ENCODE assay signal across 7 cellular contexts in the genomic region with DNA sequence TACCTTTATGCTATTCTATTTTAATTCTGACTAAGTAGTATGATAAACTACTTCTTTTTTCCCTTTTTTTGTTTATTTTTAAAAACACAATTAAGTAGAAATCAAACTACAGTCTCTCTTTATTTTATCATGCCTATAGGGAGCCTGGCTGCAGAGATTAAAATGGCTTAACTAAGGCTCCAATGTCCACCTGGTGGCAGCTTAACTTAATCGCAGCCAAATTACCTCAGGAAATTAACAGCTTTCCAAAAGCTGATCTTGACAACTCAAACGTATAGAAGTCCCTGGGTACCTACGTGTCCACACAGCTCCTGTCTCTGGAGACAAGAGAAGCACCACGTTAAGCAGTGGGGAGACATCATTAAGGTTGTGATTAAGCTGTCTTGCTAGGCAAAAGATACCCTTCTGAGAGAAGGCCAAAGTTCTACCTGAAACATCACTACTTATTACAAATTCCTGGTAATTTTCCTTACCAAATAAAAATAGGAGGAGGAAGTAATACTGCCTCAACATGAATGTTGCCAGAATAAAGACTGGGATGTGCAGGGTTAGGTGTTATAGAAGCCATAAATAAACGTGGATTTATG.
A peak's percentile ranks its signal among the peaks of the same experiment; 100 is the strongest.
DNase-seq lines count a peak whose midpoint lies in the region; ATAC-seq, FAIRE-seq and TF ChIP-seq lines count a peak whose summit lies in the region.

No MANE protein-coding gene starts in this region.

- H4K91ac ChIP-seq in neuronal stem cell (ENCODE audit: low read depth, low read length, poor library complexity) = no peak overlapping the region

- no peaks in the 10 kb centered on the region for H3K4me1 Mint-ChIP-seq in activated CD4-positive, alpha-beta T cell treated with anti-CD3 and anti-CD28 coated beads, Interleukin-2, amount 10 ng/mL, durations not matched to agents 7 days and 5 days

- H3K9ac ChIP-seq in neuronal stem cell (ENCODE audit: low read depth, low read length, poor library complexity) = no peak overlapping the region

- peaks cover 6% of the 10 kb centered on the region for H3K9me3 Mint-ChIP-seq in activated CD4-positive, alpha-beta T cell treated with anti-CD3 and anti-CD28 coated beads, Interleukin-2, amount 10 ng/mL, durations not matched to agents 7 days and 5 days

- no peak overlapping the region for H3K4me3 ChIP-seq in GM12864 (ENCODE audit: low read depth, low read length)
- no peak overlapping the region for H3K4me3 ChIP-seq in breast epithelium
- no peak overlapping the region for H3K4me3 ChIP-seq in neuronal stem cell (ENCODE audit: low read length in 2 of 2)

- no peak overlapping the region for H3K23ac ChIP-seq in neuronal stem cell (ENCODE audit: low read depth, low read length, poor library complexity)

- H3K18ac ChIP-seq in neuronal stem cell (ENCODE audit: low read length) = no peak overlapping the region

- no peak overlapping the region for H2AFZ ChIP-seq in neuronal stem cell (ENCODE audit: low read length)

- CTCF ChIA-PET in activated CD4-positive, alpha-beta T cell treated with anti-CD3 and anti-CD28 coated beads, Interleukin-2, amount 10 ng/mL, durations not matched to agents 7 days and 5 days (lab: Charles Lee) = no interaction called here

- no peaks in the 10 kb centered on the region for H3K27me3 Mint-ChIP-seq in activated CD4-positive, alpha-beta T cell treated with anti-CD3 and anti-CD28 coated beads, Interleukin-2, amount 10 ng/mL, durations not matched to agents 7 days and 5 days

- WGBS in neuronal stem cell (ENCODE audit: extremely low coverage in 2 of 2, insufficient read length in 2 of 2, insufficient replicate concordance in 1 of 2), 2 donors = no CpG with 5 or more reads among the region's 5 CpGs

- H2BK120ac ChIP-seq in neuronal stem cell (ENCODE audit: low read depth, low read length) = no peak overlapping the region

- no peak overlapping the region for H3K27ac Mint-ChIP-seq in activated CD4-positive, alpha-beta T cell treated with anti-CD3 and anti-CD28 coated beads, Interleukin-2, amount 10 ng/mL, durations not matched to agents 7 days and 5 days

- H2BK12ac ChIP-seq in neuronal stem cell (ENCODE audit: low read length) = no peak overlapping the region

- H2BK5ac ChIP-seq in neuronal stem cell (ENCODE audit: low read length) = no peak overlapping the region

- no peak overlapping the region for H2BK15ac ChIP-seq in neuronal stem cell (ENCODE audit: low read length)

- no peak for FAIRE-seq in GM12892 (lab: Jason Lieb, UNC)

- H2AK5ac ChIP-seq in neuronal stem cell (ENCODE audit: low read depth, low read length) = no peak overlapping the region

- H3K4me1 ChIP-seq in breast epithelium = no peaks in the 10 kb centered on the region
- H3K4me1 ChIP-seq in neuronal stem cell (ENCODE audit: control insufficient read depth in 2 of 2, insufficient read depth in 1 of 2, low read depth in 1 of 2, low read length in 2 of 2) = no peaks in the 10 kb centered on the region

- intact Hi-C loops in breast epithelium (cut with DNase I; ENCODE audit: low total_unique reads) = no loop called here

- POLR2A ChIA-PET in activated CD4-positive, alpha-beta T cell treated with anti-CD3 and anti-CD28 coated beads, Interleukin-2, amount 10 ng/mL, durations not matched to agents 7 days and 5 days (lab: Charles Lee) = no interaction called here

- no peaks in the 10 kb centered on the region for H3K36me3 Mint-ChIP-seq in activated CD4-positive, alpha-beta T cell treated with anti-CD3 and anti-CD28 coated beads, Interleukin-2, amount 10 ng/mL, durations not matched to agents 7 days and 5 days (ENCODE audit: low read depth)

- TF ChIP-seq POLR2A in breast epithelium (IDR thresholded peaks at IDR 0.05) = no peak
- no peak for TF ChIP-seq POLR2A in GM12892 (IDR thresholded peaks at IDR 0.05; ENCODE audit: low read depth, low read length)

- no peak overlapping the region for H4K8ac ChIP-seq in neuronal stem cell (ENCODE audit: low read depth, low read length)

- H3K4me2 ChIP-seq in neuronal stem cell (ENCODE audit: insufficient read depth, low read length, poor library complexity, severe bottlenecking) = no peak overlapping the region

- TF ChIP-seq CTCF in GM12864 (IDR thresholded peaks at IDR 0.05; ENCODE audit: low read depth, low read length, missing control alignments) = peak; percentile 39
- TF ChIP-seq CTCF in breast epithelium (IDR thresholded peaks at IDR 0.05) = peak in 2 of 3 donors; percentile 9 to 14

- no peak overlapping the region for H3K4me3 Mint-ChIP-seq in activated CD4-positive, alpha-beta T cell treated with anti-CD3 and anti-CD28 coated beads, Interleukin-2, amount 10 ng/mL, durations not matched to agents 7 days and 5 days

- DNase-seq in GM12864 (ENCODE audit: low read depth) (no peak), LoVo (ENCODE audit: low spot score) (peak; percentile 37), breast epithelium (ENCODE audit: low spot score in 2 of 2) (no peak), neuronal stem cell (ENCODE audit: low spot score) (no peak), GM12892 (ENCODE audit: insufficient read length) (no peak)
- DNase-seq in activated CD4-positive, alpha-beta T cell treated with anti-CD3 and anti-CD28 coated beads, Interleukin-2, amount 10 ng/mL, durations not matched to agents 7 days and 5 days = no peak

- peak overlapping the region; percentile 27 for H3K14ac ChIP-seq in neuronal stem cell (ENCODE audit: low read length)

- H3K79me1 ChIP-seq in neuronal stem cell (ENCODE audit: low read depth, low read length) = no peaks in the 10 kb centered on the region

- H3K27ac ChIP-seq in breast epithelium (no peak overlapping the region), neuronal stem cell (replicated peaks; ENCODE audit: low read length) (no peak overlapping the region)

- peaks cover 12 to 15% of the 10 kb centered on the region in 2 donors for H3K9me3 ChIP-seq in breast epithelium
- peaks cover 0 to 3% of the 10 kb centered on the region in 2 donors for H3K9me3 ChIP-seq in neuronal stem cell (replicated peaks in 1 of 2; ENCODE audit: control insufficient read depth in 2 of 2, insufficient read depth in 1 of 2, low read depth in 1 of 2, low read length in 2 of 2)

- no peak for ATAC-seq in HG03442 (IDR thresholded peaks at IDR 0.05; ENCODE audit: unreplicated experiment)

- H3K27me3 ChIP-seq in breast epithelium (no peaks in the 10 kb centered on the region), neuronal stem cell (ENCODE audit: control insufficient read depth in 3 of 3, insufficient read depth in 3 of 3, low read depth in 1 of 3, low read length in 3 of 3) (no peaks in the 10 kb centered on the region)

- no peak overlapping the region for H3K4ac ChIP-seq in neuronal stem cell (ENCODE audit: low read length)

- H3K36me3 ChIP-seq in breast epithelium (no peaks in the 10 kb centered on the region), neuronal stem cell (replicated peaks in 1 of 2; ENCODE audit: control insufficient read depth in 2 of 2, insufficient read depth in 2 of 2, low read length in 2 of 2) (no peaks in the 10 kb centered on the region)
